In the genomic region with DNA sequence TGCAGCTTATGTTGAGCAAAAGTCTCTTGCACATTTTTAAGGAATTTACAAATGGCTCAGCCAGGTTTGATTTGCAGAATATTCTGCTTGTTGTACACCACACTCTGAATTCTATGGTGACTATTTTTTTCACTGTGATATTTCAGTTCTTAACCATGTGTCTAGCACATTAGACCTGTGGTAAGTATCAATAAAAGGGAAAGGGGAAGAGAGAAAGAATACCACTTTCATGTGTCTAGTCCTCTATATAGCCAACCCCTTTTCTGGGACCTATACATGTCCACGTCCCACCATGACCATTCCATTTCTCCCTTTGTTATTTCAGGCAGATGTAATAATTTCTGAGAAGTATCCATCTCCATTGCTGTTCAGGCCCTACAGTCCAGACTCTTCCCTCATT, we compare ENCODE assay signal across 24 cellular contexts.
"Had no signal": no experiment of that assay in that cellular context is flagged by ENCODE, and none has a peak within 500 bp of the region (broad histone marks: within the 10 kb centered on the region; RNA-seq: fewer than 3 reads in every experiment).

No MANE protein-coding gene starts in this region.

- H3K4me3 Mint-ChIP-seq: activated CD4-positive, alpha-beta memory T cell treated with anti-CD3 and anti-CD28 coated beads for 36 hours; activated naive CD4-positive, alpha-beta T cell treated with anti-CD3 and anti-CD28 coated beads, Interleukin-2, amount 10 ng/mL, durations not matched to agents 7 days and 5 days; activated naive CD8-positive, alpha-beta T cell treated with anti-CD3 and anti-CD28 coated beads, Interleukin-2, amount 10 ng/mL, durations not matched to agents 7 days and 5 days; activated T-helper 1 cell treated with anti-CD3 and anti-CD28 coated beads, Interleukin-12 subunit alpha, Interleukin-12 subunit beta, Interleukin-2, Interleukin-4 antibody, amounts not matched to agents 30 ng/mL and 10 ng/mL and 1 ng/mL, durations not matched to agents 14 hours and 24 hours and 36 hours; nephron had no signal

- H3K36me3 ChIP-seq: ascending aorta, brain microvascular endothelial cell, gastroesophageal sphincter, left lung, spleen, tibial nerve had no signal

- H3K27me3 ChIP-seq: ascending aorta, brain microvascular endothelial cell, gastroesophageal sphincter, left lung, spleen, tibial nerve had no signal

- H3K36me3 Mint-ChIP-seq: activated CD4-positive, alpha-beta memory T cell treated with anti-CD3 and anti-CD28 coated beads for 36 hours; activated naive CD4-positive, alpha-beta T cell treated with anti-CD3 and anti-CD28 coated beads, Interleukin-2, amount 10 ng/mL, durations not matched to agents 7 days and 5 days; activated naive CD8-positive, alpha-beta T cell treated with anti-CD3 and anti-CD28 coated beads, Interleukin-2, amount 10 ng/mL, durations not matched to agents 7 days and 5 days had no signal

- ATAC-seq: gastroesophageal sphincter, left lung, right cardiac atrium had no signal

- H3K27ac ChIP-seq: ascending aorta, brain microvascular endothelial cell, gastroesophageal sphincter, left lung, spleen, tibial nerve, VCaP had no signal

- H3K4me3 ChIP-seq: ascending aorta, gastroesophageal sphincter, left lung, lung, spleen, tibial nerve had no signal

- FAIRE-seq: TTC549 had no signal

- H3K27ac Mint-ChIP-seq: activated CD4-positive, alpha-beta memory T cell treated with anti-CD3 and anti-CD28 coated beads for 36 hours; activated naive CD4-positive, alpha-beta T cell treated with anti-CD3 and anti-CD28 coated beads, Interleukin-2, amount 10 ng/mL, durations not matched to agents 7 days and 5 days; activated naive CD8-positive, alpha-beta T cell treated with anti-CD3 and anti-CD28 coated beads, Interleukin-2, amount 10 ng/mL, durations not matched to agents 7 days and 5 days; activated T-helper 1 cell treated with anti-CD3 and anti-CD28 coated beads, Interleukin-12 subunit alpha, Interleukin-12 subunit beta, Interleukin-2, Interleukin-4 antibody, amounts not matched to agents 30 ng/mL and 10 ng/mL and 1 ng/mL, durations not matched to agents 14 hours and 24 hours and 36 hours had no signal

- DNase-seq: activated CD4-positive, alpha-beta memory T cell treated with anti-CD3 and anti-CD28 coated beads for 36 hours; activated CD4-positive, alpha-beta T cell treated with anti-CD3 and anti-CD28 coated beads for 4 hours; activated CD8-positive, alpha-beta memory T cell treated with anti-CD3 and anti-CD28 coated beads, Interleukin-2, amount 50 U/mL, for 4 hours; activated effector memory CD4-positive, alpha-beta T cell treated with anti-CD3 and anti-CD28 coated beads, Interleukin-2, amount 50 U/mL, for 16 hours; activated naive CD4-positive, alpha-beta T cell treated with anti-CD3 and anti-CD28 coated beads, Interleukin-2, amount 10 ng/mL, durations not matched to agents 7 days and 5 days; activated naive CD8-positive, alpha-beta T cell treated with anti-CD3 and anti-CD28 coated beads, Interleukin-2, amount 10 ng/mL, durations not matched to agents 7 days and 5 days; activated T-cell treated with anti-CD3 and anti-CD28 coated beads, Interleukin-2, amount 50 U/mL, for 1 hour; brain microvascular endothelial cell; caudate nucleus; cortex of kidney; kidney glomerular epithelial cell; left lung; posterior cingulate gyrus; right cardiac atrium; spleen; stimulated activated naive CD4-positive, alpha-beta T cell treated with Interleukin-2 at 50 U/mL for 16 hours had no signal

- H3K4me1 ChIP-seq: ascending aorta, left lung, spleen, tibial nerve had no signal

- H3K9me3 Mint-ChIP-seq: activated CD4-positive, alpha-beta memory T cell treated with anti-CD3 and anti-CD28 coated beads for 36 hours; activated naive CD4-positive, alpha-beta T cell treated with anti-CD3 and anti-CD28 coated beads, Interleukin-2, amount 10 ng/mL, durations not matched to agents 7 days and 5 days; activated T-helper 1 cell treated with anti-CD3 and anti-CD28 coated beads, Interleukin-12 subunit alpha, Interleukin-12 subunit beta, Interleukin-2, Interleukin-4 antibody, amounts not matched to agents 30 ng/mL and 10 ng/mL and 1 ng/mL, durations not matched to agents 14 hours and 24 hours and 36 hours had no signal

- H3K9me3 ChIP-seq: ascending aorta, gastroesophageal sphincter, left lung, tibial nerve had no signal

- H3K4me1 Mint-ChIP-seq: activated naive CD4-positive, alpha-beta T cell treated with anti-CD3 and anti-CD28 coated beads, Interleukin-2, amount 10 ng/mL, durations not matched to agents 7 days and 5 days; activated naive CD8-positive, alpha-beta T cell treated with anti-CD3 and anti-CD28 coated beads, Interleukin-2, amount 10 ng/mL, durations not matched to agents 7 days and 5 days had no signal

- H3K27me3 Mint-ChIP-seq: activated CD4-positive, alpha-beta memory T cell treated with anti-CD3 and anti-CD28 coated beads for 36 hours; activated naive CD4-positive, alpha-beta T cell treated with anti-CD3 and anti-CD28 coated beads, Interleukin-2, amount 10 ng/mL, durations not matched to agents 7 days and 5 days; activated naive CD8-positive, alpha-beta T cell treated with anti-CD3 and anti-CD28 coated beads, Interleukin-2, amount 10 ng/mL, durations not matched to agents 7 days and 5 days had no signal
